Comparison of ENCODE assay signal across 36 cellular contexts in genomic region chr1:174142836-174143235, GRCh38.
"Had no signal": no experiment of that assay in that cellular context is flagged by ENCODE, and none has a peak within 500 bp of the region (broad histone marks: within the 10 kb centered on the region; RNA-seq: fewer than 3 reads in every experiment).

No MANE protein-coding gene starts in this region.

- H3K36me3 ChIP-seq: MG63 had no signal

- DNase-seq: Karpas-422, Kasumi-1, MG63, MM.1S, MV-4-11, NCI-H1048, NCI-H1092, NCI-H1092 treated with DMSO at 0.1 percent for 48 hours, NCI-H1105, NCI-H1105 treated with DMSO at 0.1 percent for 48 hours, NCI-H1417, NCI-H1417 treated with DMSO at 0.1 percent for 48 hours, NCI-H1436, NCI-H1436 treated with DMSO at 0.1 percent for 48 hours, NCI-H146, NCI-H1694, NCI-H1694 treated with DMSO at 0.1 percent for 48 hours, NCI-H187, NCI-H187 treated with DMSO at 0.1 percent for 48 hours, NCI-H1930, NCI-H2029, NCI-H2029 treated with DMSO at 0.1 percent for 48 hours, NCI-H2081, NCI-H2081 treated with DMSO at 0.1 percent for 48 hours, NCI-H2107, NCI-H2171, NCI-H2171 treated with DMSO at 0.1 percent for 48 hours, NCI-H226, NCI-H345, NCI-H446, NCI-H446 treated with DMSO at 0.1 percent for 48 hours, NCI-H510A, NCI-H510A treated with DMSO at 0.1 percent for 48 hours, NCI-H524, NCI-H524 treated with DMSO at 0.1 percent for 48 hours, NCI-H526 had no signal

- H3K4me3 ChIP-seq: MG63 had no signal
